Comparison of ENCODE assay signal across 19 cellular contexts in genomic region chr15:78102211-78102610, GRCh38. TPM values are rescaled to one million over a fixed set of nuclear protein-coding genes. Genes with fewer than 3 reads are reported as not detected.
DNase-seq lines count a peak whose midpoint lies in the region; ATAC-seq and TF ChIP-seq lines count a peak whose summit lies in the region.
"Had no signal": no experiment of that assay in that cellular context is flagged by ENCODE, and none has a peak within 500 bp of the region (broad histone marks: within the 10 kb centered on the region; RNA-seq: fewer than 3 reads in every experiment).

No MANE protein-coding gene starts in this region.

- no peak overlapping the region for H3K27ac ChIP-seq in GM23338 (ENCODE audit: low read depth)
- peak overlapping the region; percentile 50 for H3K27ac ChIP-seq in trophoblast cell (ENCODE audit: low read depth, low read length)
- no peak overlapping the region for H3K27ac ChIP-seq in CD4-positive, alpha-beta T cell (ENCODE audit: low read depth, low read length)
- H3K27ac ChIP-seq: HL-60 had no signal

- H3K4me1 ChIP-seq in GM23338 (ENCODE audit: insufficient read depth) = no peaks in the 10 kb centered on the region
- peaks cover 37 to 38% of the 10 kb centered on the region in 2 experiments for H3K4me1 ChIP-seq in trophoblast cell (ENCODE audit: control insufficient read depth in 1 of 2, insufficient read depth in 2 of 2, low read length in 2 of 2)

- H3K9me3 Mint-ChIP-seq in activated T-cell treated with anti-CD3 and anti-CD28 coated beads, Interleukin-2, amount 50 U/mL, for 24 hours = no peaks in the 10 kb centered on the region
- no peaks in the 10 kb centered on the region for H3K9me3 Mint-ChIP-seq in activated T-cell treated with anti-CD3 and anti-CD28 coated beads, Interleukin-2, amount 50 U/mL, for 4 hours
- H3K9me3 Mint-ChIP-seq in GM23338 = no peaks in the 10 kb centered on the region
- no peaks in the 10 kb centered on the region for H3K9me3 Mint-ChIP-seq in activated T-helper 1 cell treated with anti-CD3 and anti-CD28 coated beads, Interleukin-12 subunit alpha, Interleukin-12 subunit beta, Interleukin-2, Interleukin-4 antibody, amounts not matched to agents 30 ng/mL and 10 ng/mL and 1 ng/mL, durations not matched to agents 14 hours and 24 hours and 36 hours
- no peaks in the 10 kb centered on the region for H3K9me3 Mint-ChIP-seq in CD4-positive, alpha-beta T cell
- H3K9me3 Mint-ChIP-seq: HFFc6 had no signal

- TF ChIP-seq CTCF in GM23338 (conservative IDR thresholded peaks at IDR 0.05; ENCODE audit: low read depth in 2 of 2) = no peak
- no peak for TF ChIP-seq CTCF in CD4-positive, alpha-beta T cell (IDR thresholded peaks at IDR 0.05)

- no peak overlapping the region for H3K4me3 Mint-ChIP-seq in activated T-cell treated with anti-CD3 and anti-CD28 coated beads, Interleukin-2, amount 50 U/mL, for 24 hours
- no peak overlapping the region for H3K4me3 Mint-ChIP-seq in activated T-cell treated with anti-CD3 and anti-CD28 coated beads, Interleukin-2, amount 50 U/mL, for 4 hours
- H3K4me3 Mint-ChIP-seq in GM23338 = no peak overlapping the region
- no peak overlapping the region for H3K4me3 Mint-ChIP-seq in activated T-helper 1 cell treated with anti-CD3 and anti-CD28 coated beads, Interleukin-12 subunit alpha, Interleukin-12 subunit beta, Interleukin-2, Interleukin-4 antibody, amounts not matched to agents 30 ng/mL and 10 ng/mL and 1 ng/mL, durations not matched to agents 14 hours and 24 hours and 36 hours
- no peak overlapping the region for H3K4me3 Mint-ChIP-seq in CD4-positive, alpha-beta T cell
- H3K4me3 Mint-ChIP-seq: HFFc6 had no signal

- H4K91ac ChIP-seq in trophoblast cell (ENCODE audit: low read depth, low read length) = peak overlapping the region; percentile 95

- H4K20me1 ChIP-seq in GM23338 (replicated peaks; ENCODE audit: insufficient read depth) = no peaks in the 10 kb centered on the region

- H4K12ac ChIP-seq in trophoblast cell (ENCODE audit: low read depth, low read length) = no peak overlapping the region

- H3K4me3 ChIP-seq in GM23338 (no peak overlapping the region), trophoblast cell (ENCODE audit: low read depth, low read length) (no peak overlapping the region)

- H3K9me2 ChIP-seq in GM23338 (ENCODE audit: insufficient read depth) = no peaks in the 10 kb centered on the region

- no peak for DNase-seq in activated T-cell treated with anti-CD3 and anti-CD28 coated beads, Interleukin-2, amount 50 U/mL, for 24 hours
- DNase-seq in activated T-cell treated with anti-CD3 and anti-CD28 coated beads, Interleukin-2, amount 50 U/mL, for 4 hours = no peak
- DNase-seq in GM23338 (ENCODE audit: low spot score) (no peak), trophoblast cell (no peak), cerebellar nuclear complex (lab: John Stamatoyannopoulos, UW) (no peak)
- DNase-seq in activated T-helper 1 cell treated with anti-CD3 and anti-CD28 coated beads, Interleukin-12 subunit alpha, Interleukin-12 subunit beta, Interleukin-2, Interleukin-4 antibody, amounts not matched to agents 30 ng/mL and 10 ng/mL and 1 ng/mL, durations not matched to agents 14 hours and 24 hours and 36 hours (ENCODE audit: low spot score) = no peak
- DNase-seq in CD4-positive, alpha-beta T cell = no peak
- DNase-seq: AML-193; HFFc6; KBM-7; NCI-H1092; NCI-H2107; NCI-H69; NK-92 treated with Interleukin-12 subunit alpha and Interleukin-12 subunit beta, amount 100 ng/mL, for 24 hours; OCI-M1 had no signal

- H3K27me3 Mint-ChIP-seq in activated T-cell treated with anti-CD3 and anti-CD28 coated beads, Interleukin-2, amount 50 U/mL, for 24 hours = no peaks in the 10 kb centered on the region
- no peaks in the 10 kb centered on the region for H3K27me3 Mint-ChIP-seq in activated T-cell treated with anti-CD3 and anti-CD28 coated beads, Interleukin-2, amount 50 U/mL, for 4 hours (ENCODE audit: low read depth)
- H3K27me3 Mint-ChIP-seq in GM23338 (ENCODE audit: insufficient read depth, low read depth, poor library complexity) = peaks cover 9% of the 10 kb centered on the region
- H3K27me3 Mint-ChIP-seq in activated T-helper 1 cell treated with anti-CD3 and anti-CD28 coated beads, Interleukin-12 subunit alpha, Interleukin-12 subunit beta, Interleukin-2, Interleukin-4 antibody, amounts not matched to agents 30 ng/mL and 10 ng/mL and 1 ng/mL, durations not matched to agents 14 hours and 24 hours and 36 hours (ENCODE audit: insufficient read depth) = no peaks in the 10 kb centered on the region
- H3K27me3 Mint-ChIP-seq in CD4-positive, alpha-beta T cell = no peaks in the 10 kb centered on the region

- no peak for ATAC-seq in activated T-cell treated with anti-CD3 and anti-CD28 coated beads, Interleukin-2, amount 50 U/mL, for 4 hours
- no peak for ATAC-seq in GM23338
- no peak for ATAC-seq in CD4-positive, alpha-beta T cell (ENCODE audit: poor library complexity)

- no peaks in the 10 kb centered on the region for H3K79me2 ChIP-seq in GM23338 (replicated peaks; ENCODE audit: insufficient read depth)
- peaks cover 9% of the 10 kb centered on the region for H3K79me2 ChIP-seq in trophoblast cell (ENCODE audit: control insufficient read depth, insufficient read depth, low read length, poor library complexity)

- 100% methylated on average over 1 of the region's 1 CpG for WGBS in trophoblast cell (ENCODE audit: extremely low coverage, insufficient coverage, insufficient read length)

- peaks cover 36% of the 10 kb centered on the region for H3K79me1 ChIP-seq in trophoblast cell (ENCODE audit: low read length)

- no peak overlapping the region for H2AFZ ChIP-seq in GM23338
- no peak overlapping the region for H2AFZ ChIP-seq in trophoblast cell (ENCODE audit: insufficient read depth, low read length, poor library complexity)

- peak overlapping the region; percentile 84 for H2BK120ac ChIP-seq in trophoblast cell (ENCODE audit: insufficient read depth, low read length, poor library complexity)

- peak overlapping the region; percentile 97 for H2AK5ac ChIP-seq in trophoblast cell (ENCODE audit: low read length)

- no peaks in the 10 kb centered on the region for H3F3A ChIP-seq in GM23338 (replicated peaks; ENCODE audit: low read depth)

- no peaks in the 10 kb centered on the region for H3K36me3 ChIP-seq in GM23338 (ENCODE audit: insufficient read depth)
- no peaks in the 10 kb centered on the region for H3K36me3 ChIP-seq in trophoblast cell (ENCODE audit: control insufficient read depth in 1 of 2, insufficient read depth in 2 of 2, low read length in 2 of 2)

- H2BK5ac ChIP-seq in trophoblast cell (ENCODE audit: low read depth, low read length, poor library complexity) = peak overlapping the region; percentile 79

- H2BK12ac ChIP-seq in trophoblast cell (ENCODE audit: low read length) = peak overlapping the region; percentile 92

- intact Hi-C loops in activated T-helper 1 cell treated with anti-CD3 and anti-CD28 coated beads, Interleukin-12 subunit alpha, Interleukin-12 subunit beta, Interleukin-2, Interleukin-4 antibody, amounts not matched to agents 30 ng/mL and 10 ng/mL and 1 ng/mL, durations not matched to agents 14 hours and 24 hours and 36 hours (cut with micrococcal nuclease) = loop anchor here (2.0 to 5.0 kb wide), 2 partner anchors 25 to 35 kb away; partner anchors contain the start of gene TBC1D2B
- intact Hi-C loops in CD4-positive, alpha-beta T cell (cut with DNase I, micrococcal nuclease) = no loop called here

- peak overlapping the region; percentile 53 for H3K4ac ChIP-seq in trophoblast cell (ENCODE audit: low read depth, low read length)

- no peaks in the 10 kb centered on the region for H3K36me3 Mint-ChIP-seq in activated T-cell treated with anti-CD3 and anti-CD28 coated beads, Interleukin-2, amount 50 U/mL, for 24 hours (ENCODE audit: low read depth)
- no peaks in the 10 kb centered on the region for H3K36me3 Mint-ChIP-seq in activated T-cell treated with anti-CD3 and anti-CD28 coated beads, Interleukin-2, amount 50 U/mL, for 4 hours (ENCODE audit: insufficient read depth)
- peaks cover 7% of the 10 kb centered on the region; the same call in 2 of the 3 replicates for H3K36me3 Mint-ChIP-seq in GM23338 (ENCODE audit: low read depth)
- H3K36me3 Mint-ChIP-seq in activated T-helper 1 cell treated with anti-CD3 and anti-CD28 coated beads, Interleukin-12 subunit alpha, Interleukin-12 subunit beta, Interleukin-2, Interleukin-4 antibody, amounts not matched to agents 30 ng/mL and 10 ng/mL and 1 ng/mL, durations not matched to agents 14 hours and 24 hours and 36 hours (ENCODE audit: low read depth) = no peaks in the 10 kb centered on the region
- no peaks in the 10 kb centered on the region for H3K36me3 Mint-ChIP-seq in CD4-positive, alpha-beta T cell (ENCODE audit: low read depth)

- POLR2A ChIA-PET in CD4-positive, alpha-beta T cell (lab: Charles Lee) = no interaction called here

- H3K9ac ChIP-seq in trophoblast cell (ENCODE audit: low read length) = no peak overlapping the region

- CTCF ChIA-PET in CD4-positive, alpha-beta T cell (lab: Charles Lee) = no interaction called here

- H3K4me2 ChIP-seq in GM23338 = no peak overlapping the region
- H3K4me2 ChIP-seq in trophoblast cell (ENCODE audit: low read length) = no peak overlapping the region

- H3K27ac Mint-ChIP-seq in activated T-cell treated with anti-CD3 and anti-CD28 coated beads, Interleukin-2, amount 50 U/mL, for 24 hours = peak overlapping the region; percentile 50
- 0 out of 2 replicates have a peak overlapping the region, but pooled peaks have one; percentile 65 for H3K27ac Mint-ChIP-seq in GM23338
- peak overlapping the region; percentile 88 for H3K27ac Mint-ChIP-seq in activated T-helper 1 cell treated with anti-CD3 and anti-CD28 coated beads, Interleukin-12 subunit alpha, Interleukin-12 subunit beta, Interleukin-2, Interleukin-4 antibody, amounts not matched to agents 30 ng/mL and 10 ng/mL and 1 ng/mL, durations not matched to agents 14 hours and 24 hours and 36 hours
- H3K27ac Mint-ChIP-seq in CD4-positive, alpha-beta T cell = no peak overlapping the region
- H3K27ac Mint-ChIP-seq: HFFc6 had no signal

- H3K18ac ChIP-seq in trophoblast cell (ENCODE audit: low read length) = peak overlapping the region; percentile 51

- H3K14ac ChIP-seq in trophoblast cell (ENCODE audit: low read length) = peak overlapping the region; percentile 78

- no peak overlapping the region for H3K23ac ChIP-seq in trophoblast cell (ENCODE audit: low read length)

- H3K9me3 ChIP-seq in trophoblast cell (ENCODE audit: insufficient read depth, low read depth, low read length) = no peaks in the 10 kb centered on the region
- H3K9me3 ChIP-seq in CD4-positive, alpha-beta T cell (ENCODE audit: control insufficient read depth, low read length) = no peaks in the 10 kb centered on the region

- H3K27me3 ChIP-seq in GM23338 (ENCODE audit: insufficient read depth) = no peaks in the 10 kb centered on the region
- H3K27me3 ChIP-seq in trophoblast cell (ENCODE audit: insufficient read depth, low read length) = no peaks in the 10 kb centered on the region
- H3K27me3 ChIP-seq in CD4-positive, alpha-beta T cell (ENCODE audit: control insufficient read depth, insufficient read depth, low read length) = no peaks in the 10 kb centered on the region

- H3K4me1 Mint-ChIP-seq in activated T-cell treated with anti-CD3 and anti-CD28 coated beads, Interleukin-2, amount 50 U/mL, for 24 hours (ENCODE audit: low read depth) = peaks cover 43% of the 10 kb centered on the region
- H3K4me1 Mint-ChIP-seq in activated T-cell treated with anti-CD3 and anti-CD28 coated beads, Interleukin-2, amount 50 U/mL, for 4 hours (ENCODE audit: low read depth) = peaks cover 44% of the 10 kb centered on the region
- no peaks in the 10 kb centered on the region for H3K4me1 Mint-ChIP-seq in GM23338
- peaks cover 63% of the 10 kb centered on the region for H3K4me1 Mint-ChIP-seq in activated T-helper 1 cell treated with anti-CD3 and anti-CD28 coated beads, Interleukin-12 subunit alpha, Interleukin-12 subunit beta, Interleukin-2, Interleukin-4 antibody, amounts not matched to agents 30 ng/mL and 10 ng/mL and 1 ng/mL, durations not matched to agents 14 hours and 24 hours and 36 hours (ENCODE audit: low read depth)
- H3K4me1 Mint-ChIP-seq in CD4-positive, alpha-beta T cell (ENCODE audit: low read depth) = peaks cover 42% of the 10 kb centered on the region

- H4K8ac ChIP-seq in trophoblast cell (ENCODE audit: low read depth, low read length) = peak overlapping the region; percentile 66

RNA-seq across cellular contexts. Expression of gene SH2D7, which starts 9.8 kb away (rescaled TPM):
- total RNA-seq in activated T-cell treated with anti-CD3 and anti-CD28 coated beads, Interleukin-2, amount 50 U/mL, for 4 hours = not detected
- not detected in 2 replicates for total RNA-seq in GM23338 (2014; rRNA removed; shearing (Covaris generic))
- polyA plus RNA-seq in GM23338 (2016; fragmentation: Nextera tagmentation; extraction: Ambion mirVana) = 0.31 and 0.33 TPM in 2 replicates
- not detected in 2 replicates for total RNA-seq in activated T-helper 1 cell treated with anti-CD3 and anti-CD28 coated beads, Interleukin-12 subunit alpha, Interleukin-12 subunit beta, Interleukin-2, Interleukin-4 antibody, amounts not matched to agents 30 ng/mL and 10 ng/mL and 1 ng/mL, durations not matched to agents 14 hours and 24 hours and 36 hours
- 0.14 and 0.19 TPM in 2 replicates for polyA plus RNA-seq in trophoblast cell (2013)
- not detected for total RNA-seq in CD4-positive, alpha-beta T cell
- total RNA-seq: Daoy, H1, HFFc6, MCF 10A had no signal
- polyA plus RNA-seq: H1 had no signal

RNA-seq across cellular contexts. Expression of gene TBC1D2B, which starts 24.7 kb away (rescaled TPM):
- 10 to 100 TPM; 22.8 to 24.9 (median 24.0) TPM for total RNA-seq in activated T-cell treated with anti-CD3 and anti-CD28 coated beads, Interleukin-2, amount 50 U/mL, for 4 hours
- 17.0 and 17.8 TPM in 2 replicates for total RNA-seq in GM23338 (2014; rRNA removed; shearing (Covaris generic))
- polyA plus RNA-seq in GM23338 (2016; fragmentation: Nextera tagmentation; extraction: Ambion mirVana) = 3.6 and 5.2 TPM in 2 replicates
- total RNA-seq in activated T-helper 1 cell treated with anti-CD3 and anti-CD28 coated beads, Interleukin-12 subunit alpha, Interleukin-12 subunit beta, Interleukin-2, Interleukin-4 antibody, amounts not matched to agents 30 ng/mL and 10 ng/mL and 1 ng/mL, durations not matched to agents 14 hours and 24 hours and 36 hours = 60.8 and 64.7 TPM in 2 replicates
- 16.7 and 16.9 TPM in 2 replicates for polyA plus RNA-seq in trophoblast cell (2013)
- 10 to 100 TPM; 89.3 to 97.6 TPM for total RNA-seq in CD4-positive, alpha-beta T cell

RNA-seq across cellular contexts. Expression of gene CIB2, which starts 29.0 kb away (rescaled TPM):
- 1 to 10 TPM; 1.3 to 2.0 (median 1.3) TPM for total RNA-seq in activated T-cell treated with anti-CD3 and anti-CD28 coated beads, Interleukin-2, amount 50 U/mL, for 4 hours
- 62.6 and 64.4 TPM in 2 replicates for total RNA-seq in GM23338 (2014; rRNA removed; shearing (Covaris generic))
- 56.6 and 59.5 TPM in 2 replicates for polyA plus RNA-seq in GM23338 (2016; fragmentation: Nextera tagmentation; extraction: Ambion mirVana)
- total RNA-seq in activated T-helper 1 cell treated with anti-CD3 and anti-CD28 coated beads, Interleukin-12 subunit alpha, Interleukin-12 subunit beta, Interleukin-2, Interleukin-4 antibody, amounts not matched to agents 30 ng/mL and 10 ng/mL and 1 ng/mL, durations not matched to agents 14 hours and 24 hours and 36 hours = 1.2 and 1.9 TPM in 2 replicates
- polyA plus RNA-seq in trophoblast cell (2013) = 16.6 and 16.7 TPM in 2 replicates
- 1 to 10 TPM in 1 of 2 experiments, under 1 TPM in 1; 0.82 to 1.7 TPM for total RNA-seq in CD4-positive, alpha-beta T cell

RNA-seq across cellular contexts. Expression of gene IDH3A, which starts 47.0 kb away (rescaled TPM):
- total RNA-seq in activated T-cell treated with anti-CD3 and anti-CD28 coated beads, Interleukin-2, amount 50 U/mL, for 4 hours = 100 to 1,000 TPM; 169 to 210 (median 187) TPM
- total RNA-seq in GM23338 (2014; rRNA removed; shearing (Covaris generic)) = 40.5 and 41.6 TPM in 2 replicates
- 18.6 and 24.1 TPM in 2 replicates for polyA plus RNA-seq in GM23338 (2016; fragmentation: Nextera tagmentation; extraction: Ambion mirVana)
- total RNA-seq in activated T-helper 1 cell treated with anti-CD3 and anti-CD28 coated beads, Interleukin-12 subunit alpha, Interleukin-12 subunit beta, Interleukin-2, Interleukin-4 antibody, amounts not matched to agents 30 ng/mL and 10 ng/mL and 1 ng/mL, durations not matched to agents 14 hours and 24 hours and 36 hours = 160 and 163 TPM in 2 replicates
- polyA plus RNA-seq in trophoblast cell (2013) = 27.1 and 28.7 TPM in 2 replicates
- 10 to 100 TPM; 47.5 to 47.6 TPM for total RNA-seq in CD4-positive, alpha-beta T cell

Comparison
In these comparisons a context has a peak if more than half of its experiments do, and no peak if none do; other contexts are left out.
1. RNA of gene CIB2, which starts 29.0 kb away (total RNA-seq): 62.6 to 64.4 TPM in GM23338; 0.82 to 1.7 TPM in CD4-positive, alpha-beta T cell, 1.3 to 2.0 TPM in activated T-cell treated with anti-CD3 and anti-CD28 coated beads, Interleukin-2, amount 50 U/mL, for 4 hours and 1.2 to 1.9 TPM in activated T-helper 1 cell treated with anti-CD3 and anti-CD28 coated beads, Interleukin-12 subunit alpha, Interleukin-12 subunit beta, Interleukin-2, Interleukin-4 antibody, amounts not matched to agents 30 ng/mL and 10 ng/mL and 1 ng/mL, durations not matched to agents 14 hours and 24 hours and 36 hours; every median in the first group is over 10 times any median in the second.